In the genomic region with DNA sequence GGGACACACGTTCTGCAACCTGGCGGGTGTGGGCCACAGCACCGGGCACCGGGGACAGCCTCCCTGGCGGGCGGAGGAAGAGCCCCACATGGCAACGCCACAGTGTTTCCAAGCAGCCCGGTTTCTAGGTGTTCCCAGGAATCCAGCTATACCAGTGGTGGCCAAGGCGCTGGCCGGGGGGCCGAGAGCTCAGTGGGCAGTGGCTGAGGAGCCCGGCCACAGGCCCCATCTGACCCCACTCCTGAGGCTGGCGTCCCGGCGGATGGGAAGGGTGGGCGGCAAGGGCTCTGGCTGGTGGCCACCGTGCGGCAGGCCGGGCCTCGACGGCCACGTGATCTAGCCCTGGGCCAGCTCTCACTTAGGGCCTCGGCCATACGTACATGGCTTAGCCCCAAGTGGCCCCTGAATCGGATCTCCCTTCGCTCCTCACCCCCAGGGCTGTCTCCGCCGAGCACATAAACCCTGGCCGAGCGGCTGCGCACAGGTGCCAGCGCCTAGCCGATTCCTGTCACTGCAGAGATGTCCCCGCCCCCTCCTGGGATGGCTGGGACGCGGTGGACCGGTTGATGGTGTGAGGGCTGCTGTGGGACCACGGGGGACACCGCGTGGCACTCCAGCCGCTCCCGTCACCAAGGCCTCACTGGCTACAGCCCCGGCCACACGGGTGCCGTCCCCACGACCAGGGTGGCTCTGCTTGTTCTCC, we compare ENCODE assay signal across 1 cellular context.
TF ChIP-seq lines count a peak whose summit lies in the region.

No MANE protein-coding gene starts in this region.

TF ChIP-seq in K562, 482 proteins besides CTCF, POLR2A, EP300 and RAD21 (continued from another document):
- TF ChIP-seq, protein P1, sequence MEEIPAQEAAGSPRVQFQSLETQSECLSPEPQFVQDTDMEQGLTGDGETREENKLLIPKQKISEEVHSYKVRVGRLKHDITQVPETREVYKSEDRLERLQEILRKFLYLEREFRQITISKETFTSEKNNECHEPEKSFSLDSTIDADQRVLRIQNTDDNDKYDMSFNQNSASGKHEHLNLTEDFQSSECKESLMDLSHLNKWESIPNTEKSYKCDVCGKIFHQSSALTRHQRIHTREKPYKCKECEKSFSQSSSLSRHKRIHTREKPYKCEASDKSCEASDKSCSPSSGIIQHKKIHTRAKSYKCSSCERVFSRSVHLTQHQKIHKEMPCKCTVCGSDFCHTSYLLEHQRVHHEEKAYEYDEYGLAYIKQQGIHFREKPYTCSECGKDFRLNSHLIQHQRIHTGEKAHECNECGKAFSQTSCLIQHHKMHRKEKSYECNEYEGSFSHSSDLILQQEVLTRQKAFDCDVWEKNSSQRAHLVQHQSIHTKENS (CRISPR knock-in tag; IDR thresholded peaks at IDR 0.05): no peak
- TF ChIP-seq, protein P2, sequence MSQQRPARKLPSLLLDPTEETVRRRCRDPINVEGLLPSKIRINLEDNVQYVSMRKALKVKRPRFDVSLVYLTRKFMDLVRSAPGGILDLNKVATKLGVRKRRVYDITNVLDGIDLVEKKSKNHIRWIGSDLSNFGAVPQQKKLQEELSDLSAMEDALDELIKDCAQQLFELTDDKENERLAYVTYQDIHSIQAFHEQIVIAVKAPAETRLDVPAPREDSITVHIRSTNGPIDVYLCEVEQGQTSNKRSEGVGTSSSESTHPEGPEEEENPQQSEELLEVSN (IDR thresholded peaks at IDR 0.05; ENCODE audit: borderline replicate concordance in 1 of 2, extremely low read depth in 1 of 2, insufficient read depth in 1 of 2, insufficient read length in 1 of 2, low read depth in 1 of 2, low read length in 1 of 2, poor library complexity in 1 of 2, severe bottlenecking in 1 of 2): peak in 1 of 2 experiments; percentile 45
- peak; percentile 36; the same call in 1 of the 2 replicates for TF ChIP-seq RAD51 (IDR thresholded peaks at IDR 0.05; ENCODE audit: borderline replicate concordance, low read depth)
- TF ChIP-seq, protein P3, sequence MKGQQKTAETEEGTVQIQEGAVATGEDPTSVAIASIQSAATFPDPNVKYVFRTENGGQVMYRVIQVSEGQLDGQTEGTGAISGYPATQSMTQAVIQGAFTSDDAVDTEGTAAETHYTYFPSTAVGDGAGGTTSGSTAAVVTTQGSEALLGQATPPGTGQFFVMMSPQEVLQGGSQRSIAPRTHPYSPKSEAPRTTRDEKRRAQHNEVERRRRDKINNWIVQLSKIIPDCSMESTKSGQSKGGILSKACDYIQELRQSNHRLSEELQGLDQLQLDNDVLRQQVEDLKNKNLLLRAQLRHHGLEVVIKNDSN (CRISPR knock-in tag; IDR thresholded peaks at IDR 0.05): peak; percentile 73
